ENCODE assay signal across 21 cellular contexts in genomic region chr6:56741472-56741871, GRCh38.
DNase-seq lines count a peak whose midpoint lies in the region; ATAC-seq, FAIRE-seq and TF ChIP-seq lines count a peak whose summit lies in the region.
"Had no signal": no experiment of that assay in that cellular context is flagged by ENCODE, and none has a peak within 500 bp of the region (broad histone marks: within the 10 kb centered on the region; RNA-seq: fewer than 3 reads in every experiment).

No MANE protein-coding gene starts in this region.

- peaks cover 32% of the 10 kb centered on the region for H3F3A ChIP-seq in GM23248 (ENCODE audit: insufficient read depth)

- no TSS peak for BruUV-seq in Panc1 (replicated peaks; lab: Mats Ljungman, UMichigan)

- in situ Hi-C loops in GM23248 (cut with MboI) (no loop called here), Panc1 (cut with HindIII; ENCODE audit: low pct_unique_long_range_greater_than_20kb, low sequenced_read_pairs) (no loop called here)

- H3K36me3 ChIP-seq in GM23248 (ENCODE audit: low read depth) (no peaks in the 10 kb centered on the region), Panc1 (ENCODE audit: control insufficient read depth, insufficient read depth, low read length) (no peaks in the 10 kb centered on the region), pancreas (no peaks in the 10 kb centered on the region)
- H3K36me3 ChIP-seq: upper lobe of right lung had no signal

- 0 out of 2 replicates have a peak, but pooled peaks cover 3% of the 10 kb centered on the region for H4K20me1 ChIP-seq in GM23248 (ENCODE audit: insufficient read depth)

- H3K27ac Mint-ChIP-seq in activated CD4-positive, alpha-beta memory T cell treated with anti-CD3 and anti-CD28 coated beads for 36 hours: no peak overlapping the region
- H3K27ac Mint-ChIP-seq: activated CD8-positive, alpha-beta memory T cell treated with anti-CD3 and anti-CD28 coated beads, Interleukin-2, amount 10 ng/mL, durations not matched to agents 7 days and 5 days; effector memory CD8-positive, alpha-beta T cell; stimulated activated naive CD8-positive, alpha-beta T cell treated with anti-CD3 and anti-CD28 coated beads, Interleukin-15, Interleukin-2, amounts not matched to agents 100 ng/mL and 50 ng/mL, for 24 hours had no signal

- CTCF ChIA-PET in Panc1 (lab: Charles Lee): no interaction called here
- CTCF ChIA-PET in activated CD4-positive, alpha-beta memory T cell treated with anti-CD3 and anti-CD28 coated beads for 36 hours (lab: Charles Lee): no interaction called here

- no peak for DNase-seq in GM23248
- no peak for DNase-seq in Panc1 (ENCODE audit: low read depth, low spot score)
- peak; percentile 46 for DNase-seq in fibroblast of peridontal ligament (ENCODE audit: extremely low read depth)
- DNase-seq in pancreas: no peak
- no peak for DNase-seq in putamen (ENCODE audit: low spot score)
- no peak for DNase-seq in activated CD8-positive, alpha-beta memory T cell treated with anti-CD3 and anti-CD28 coated beads, Interleukin-2, amount 50 U/mL, for 48 hours
- no peak for DNase-seq in activated CD4-positive, alpha-beta memory T cell treated with anti-CD3 and anti-CD28 coated beads for 36 hours
- DNase-seq: activated CD4-positive, alpha-beta T cell treated with anti-CD3 and anti-CD28 coated beads for 1 hour; activated CD8-positive, alpha-beta memory T cell treated with anti-CD3 and anti-CD28 coated beads, Interleukin-2, amount 10 ng/mL, durations not matched to agents 7 days and 5 days; activated effector memory CD4-positive, alpha-beta T cell treated with anti-CD3 and anti-CD28 coated beads, Interleukin-2, amount 50 U/mL, for 16 hours; COR-L47; effector memory CD8-positive, alpha-beta T cell; islet precursor cell; NCI-H1417; retina; T-helper 9 cell; upper lobe of right lung had no signal

- H3K79me2 ChIP-seq in GM23248 (ENCODE audit: insufficient read depth): peaks cover 100% of the 10 kb centered on the region

- no peaks in the 10 kb centered on the region for H3K36me3 Mint-ChIP-seq in activated CD4-positive, alpha-beta memory T cell treated with anti-CD3 and anti-CD28 coated beads for 36 hours
- H3K36me3 Mint-ChIP-seq: activated CD8-positive, alpha-beta memory T cell treated with anti-CD3 and anti-CD28 coated beads, Interleukin-2, amount 10 ng/mL, durations not matched to agents 7 days and 5 days had no signal

- POLR2A ChIA-PET in Panc1 (lab: Charles Lee): no interaction called here
- POLR2A ChIA-PET in activated CD4-positive, alpha-beta memory T cell treated with anti-CD3 and anti-CD28 coated beads for 36 hours (lab: Charles Lee): no interaction called here

- no peaks in the 10 kb centered on the region for H3K9me2 ChIP-seq in GM23248 (ENCODE audit: insufficient read depth)

- H3K27ac ChIP-seq in GM23248 (peak overlapping the region; percentile 57), Panc1 (ENCODE audit: low read length) (peak overlapping the region; percentile 62; the same call in 1 of the 2 replicates), pancreas (no peak overlapping the region)
- H3K27ac ChIP-seq: upper lobe of right lung had no signal

- H3K4me1 Mint-ChIP-seq in activated CD4-positive, alpha-beta memory T cell treated with anti-CD3 and anti-CD28 coated beads for 36 hours (ENCODE audit: low read depth): no peaks in the 10 kb centered on the region
- H3K4me1 Mint-ChIP-seq: activated CD8-positive, alpha-beta memory T cell treated with anti-CD3 and anti-CD28 coated beads, Interleukin-2, amount 10 ng/mL, durations not matched to agents 7 days and 5 days; central memory CD8-positive, alpha-beta T cell had no signal

- H3K4me1 ChIP-seq in GM23248 (ENCODE audit: insufficient read depth) (peaks cover 54% of the 10 kb centered on the region), Panc1 (ENCODE audit: control insufficient read depth, insufficient read depth, low read length) (peaks cover 55% of the 10 kb centered on the region), pancreas (peaks cover 0 to 4% (median 0%) of the 10 kb centered on the region in 3 donors)

- no peak overlapping the region for H2AFZ ChIP-seq in GM23248

- TF ChIP-seq CTCF in Panc1 (IDR thresholded peaks at IDR 0.05): no peak
- TF ChIP-seq CTCF in pancreas (IDR thresholded peaks at IDR 0.05): no peak

- H3K27me3 ChIP-seq in GM23248 (replicated peaks; ENCODE audit: insufficient read depth) (no peaks in the 10 kb centered on the region), Panc1 (ENCODE audit: control insufficient read depth, insufficient read depth, low read length) (no peaks in the 10 kb centered on the region), pancreas (no peaks in the 10 kb centered on the region)
- H3K27me3 ChIP-seq: upper lobe of right lung had no signal

- no peaks in the 10 kb centered on the region for H3K27me3 Mint-ChIP-seq in activated CD4-positive, alpha-beta memory T cell treated with anti-CD3 and anti-CD28 coated beads for 36 hours
- H3K27me3 Mint-ChIP-seq: central memory CD8-positive, alpha-beta T cell; effector memory CD8-positive, alpha-beta T cell had no signal

- H3K9ac ChIP-seq in GM23248: peak overlapping the region; percentile 50

- H3K4me2 ChIP-seq in GM23248 (ENCODE audit: unreplicated experiment): peak overlapping the region; percentile 70

- no peaks in the 10 kb centered on the region for H3K9me3 Mint-ChIP-seq in activated CD4-positive, alpha-beta memory T cell treated with anti-CD3 and anti-CD28 coated beads for 36 hours
- H3K9me3 Mint-ChIP-seq: central memory CD8-positive, alpha-beta T cell; effector memory CD8-positive, alpha-beta T cell; neural crest cell; stimulated activated naive CD8-positive, alpha-beta T cell treated with anti-CD3 and anti-CD28 coated beads, Interleukin-15, Interleukin-2, amounts not matched to agents 100 ng/mL and 50 ng/mL, for 24 hours had no signal

- FAIRE-seq in pancreas (lab: Jason Lieb, UNC): peak; percentile 53

- no peaks in the 10 kb centered on the region for H3K9me3 ChIP-seq in GM23248 (ENCODE audit: low read depth)
- H3K9me3 ChIP-seq in Panc1 (ENCODE audit: control insufficient read depth, insufficient read depth, low read depth, low read length): no peaks in the 10 kb centered on the region
- no peaks in the 10 kb centered on the region for H3K9me3 ChIP-seq in pancreas
- H3K9me3 ChIP-seq: upper lobe of right lung had no signal

- H3K4me3 Mint-ChIP-seq in activated CD4-positive, alpha-beta memory T cell treated with anti-CD3 and anti-CD28 coated beads for 36 hours: no peak overlapping the region
- H3K4me3 Mint-ChIP-seq: activated CD8-positive, alpha-beta memory T cell treated with anti-CD3 and anti-CD28 coated beads, Interleukin-2, amount 10 ng/mL, durations not matched to agents 7 days and 5 days; central memory CD8-positive, alpha-beta T cell; effector memory CD8-positive, alpha-beta T cell; neural crest cell; stimulated activated naive CD8-positive, alpha-beta T cell treated with anti-CD3 and anti-CD28 coated beads, Interleukin-15, Interleukin-2, amounts not matched to agents 100 ng/mL and 50 ng/mL, for 24 hours had no signal

- ATAC-seq in Panc1 (no peak), pancreas (no peak), GM18873 (IDR thresholded peaks at IDR 0.05; ENCODE audit: low FRiP score, unreplicated experiment) (no peak)
- ATAC-seq: activated CD8-positive, alpha-beta memory T cell treated with anti-CD3 and anti-CD28 coated beads, Interleukin-2, amount 10 ng/mL, durations not matched to agents 7 days and 5 days; effector memory CD8-positive, alpha-beta T cell had no signal

- intact Hi-C loops in Panc1 (cut with micrococcal nuclease; ENCODE audit: unreplicated experiment) (no loop called here), pancreas (cut with DNase I) (no loop called here)
- intact Hi-C loops in activated CD4-positive, alpha-beta memory T cell treated with anti-CD3 and anti-CD28 coated beads for 36 hours (cut with micrococcal nuclease): no loop called here

- H3K4me3 ChIP-seq in GM23248 (peak overlapping the region; percentile 50), Panc1 (ENCODE audit: low read depth in 2 of 2, low read length in 2 of 2) (peak overlapping the region; percentile 18 to 55; a peak in 2 of 4 replicates), pancreas (no peak overlapping the region)

Comparison
In these comparisons a context has a peak if more than half of its experiments do, and no peak if none do; other contexts are left out.
1. H3K27ac ChIP-seq: peak in GM23248 (single experiment) and Panc1 (single experiment); none in pancreas (0 of 4).
2. H3K4me3 ChIP-seq: peak in GM23248 (single experiment) and Panc1 (2 of 2); none in pancreas (0 of 4).